Comparison of ENCODE assay signal across 13 cellular contexts in genomic region chr2:191620144-191620543, GRCh38. TPM values are rescaled to one million over a fixed set of nuclear protein-coding genes. Genes with fewer than 3 reads are reported as not detected.
DNase-seq lines count a peak whose midpoint lies in the region; ATAC-seq and TF ChIP-seq lines count a peak whose summit lies in the region.
"Had no signal": no experiment of that assay in that cellular context is flagged by ENCODE, and none has a peak within 500 bp of the region (broad histone marks: within the 10 kb centered on the region; RNA-seq: fewer than 3 reads in every experiment).

No MANE protein-coding gene starts in this region.

- intact Hi-C loops in activated CD4-positive, alpha-beta T cell treated with anti-CD3 and anti-CD28 coated beads for 36 hours (cut with DNase I, micrococcal nuclease) = no loop called here
- intact Hi-C loops in A673 (cut with micrococcal nuclease; ENCODE audit: unreplicated experiment) = no loop called here

- BruUV-seq in A673 (replicated peaks; lab: Mats Ljungman, UMichigan) = no TSS peak

- peaks cover 6% of the 10 kb centered on the region for H3K36me3 Mint-ChIP-seq in activated CD4-positive, alpha-beta T cell treated with anti-CD3 and anti-CD28 coated beads for 36 hours (ENCODE audit: low read depth)
- H3K36me3 Mint-ChIP-seq in activated CD4-positive, alpha-beta T cell treated with anti-CD3 and anti-CD28 coated beads, Interleukin-2, amount 10 ng/mL, durations not matched to agents 7 days and 5 days (ENCODE audit: low read depth) = peaks cover 15% of the 10 kb centered on the region
- no peaks in the 10 kb centered on the region for H3K36me3 Mint-ChIP-seq in chondrocyte (ENCODE audit: low read depth)

- POLR2A ChIA-PET in activated CD4-positive, alpha-beta T cell treated with anti-CD3 and anti-CD28 coated beads for 36 hours (lab: Charles Lee) = interaction anchor here (1.2 kb wide), 1 partner anchor 58 kb away, joined by 3 read pairs; the partner anchor contains the start of gene NABP1
- POLR2A ChIA-PET in activated CD4-positive, alpha-beta T cell treated with anti-CD3 and anti-CD28 coated beads, Interleukin-2, amount 10 ng/mL, durations not matched to agents 7 days and 5 days (lab: Charles Lee) = no interaction called here
- POLR2A ChIA-PET in A673 (lab: Charles Lee; ENCODE audit: low non-redundant PET) = no interaction called here

- no peak overlapping the region for H3K27ac ChIP-seq in A673 (ENCODE audit: low read depth, low read length, poor library complexity, severe bottlenecking)

- H3K4me3 Mint-ChIP-seq in activated CD4-positive, alpha-beta T cell treated with anti-CD3 and anti-CD28 coated beads for 36 hours = no peak overlapping the region
- H3K4me3 Mint-ChIP-seq in activated CD4-positive, alpha-beta T cell treated with anti-CD3 and anti-CD28 coated beads, Interleukin-2, amount 10 ng/mL, durations not matched to agents 7 days and 5 days = no peak overlapping the region
- no peak overlapping the region for H3K4me3 Mint-ChIP-seq in chondrocyte (ENCODE audit: unreplicated experiment)
- H3K4me3 Mint-ChIP-seq: nephron had no signal

- peaks cover 4% of the 10 kb centered on the region for H3K9me3 Mint-ChIP-seq in activated CD4-positive, alpha-beta T cell treated with anti-CD3 and anti-CD28 coated beads for 36 hours (ENCODE audit: low read depth)
- H3K9me3 Mint-ChIP-seq in activated CD4-positive, alpha-beta T cell treated with anti-CD3 and anti-CD28 coated beads, Interleukin-2, amount 10 ng/mL, durations not matched to agents 7 days and 5 days = peaks cover 10% of the 10 kb centered on the region
- no peaks in the 10 kb centered on the region for H3K9me3 Mint-ChIP-seq in chondrocyte (ENCODE audit: low read depth)
- H3K9me3 Mint-ChIP-seq: nephron had no signal

- CTCF ChIA-PET in activated CD4-positive, alpha-beta T cell treated with anti-CD3 and anti-CD28 coated beads for 36 hours (lab: Charles Lee) = interaction anchor here (0.6 to 2.2 kb wide), 6 partner anchors 11 to 71 kb away, joined by 3 to 7 read pairs (median 4); no protein-coding TSS in a partner anchor
- CTCF ChIA-PET in activated CD4-positive, alpha-beta T cell treated with anti-CD3 and anti-CD28 coated beads, Interleukin-2, amount 10 ng/mL, durations not matched to agents 7 days and 5 days (lab: Charles Lee) = interaction anchor here (1.0 to 4.0 kb wide), 5 partner anchors 9 to 56 kb away, joined by 4 to 21 read pairs (median 5); no protein-coding TSS in a partner anchor
- CTCF ChIA-PET in A673 (lab: Charles Lee) = no interaction called here

- H3K9me3 ChIP-seq in A673 (ENCODE audit: low read depth, low read length, poor library complexity, severe bottlenecking) = no peaks in the 10 kb centered on the region

- H3K4me1 Mint-ChIP-seq in activated CD4-positive, alpha-beta T cell treated with anti-CD3 and anti-CD28 coated beads for 36 hours = peaks cover 72% of the 10 kb centered on the region
- peaks cover 56% of the 10 kb centered on the region for H3K4me1 Mint-ChIP-seq in activated CD4-positive, alpha-beta T cell treated with anti-CD3 and anti-CD28 coated beads, Interleukin-2, amount 10 ng/mL, durations not matched to agents 7 days and 5 days
- peaks cover 29% of the 10 kb centered on the region for H3K4me1 Mint-ChIP-seq in chondrocyte (ENCODE audit: low read depth)
- H3K4me1 Mint-ChIP-seq: nephron had no signal

- no peaks in the 10 kb centered on the region for H3K27me3 Mint-ChIP-seq in activated CD4-positive, alpha-beta T cell treated with anti-CD3 and anti-CD28 coated beads for 36 hours
- H3K27me3 Mint-ChIP-seq in activated CD4-positive, alpha-beta T cell treated with anti-CD3 and anti-CD28 coated beads, Interleukin-2, amount 10 ng/mL, durations not matched to agents 7 days and 5 days = no peaks in the 10 kb centered on the region
- no peaks in the 10 kb centered on the region for H3K27me3 Mint-ChIP-seq in chondrocyte (ENCODE audit: low read depth)

- H3K27me3 ChIP-seq in A673 (replicated peaks; ENCODE audit: insufficient read depth, low read depth, low read length, poor library complexity) = no peaks in the 10 kb centered on the region

- no peak for TF ChIP-seq CTCF in chondrocyte (IDR thresholded peaks at IDR 0.05)
- TF ChIP-seq CTCF in A673 (conservative IDR thresholded peaks at IDR 0.05; ENCODE audit: low read depth, low read length) = no peak

- no peak overlapping the region for H3K4me3 ChIP-seq in A673 (ENCODE audit: low read depth, low read length, poor library complexity, severe bottlenecking)

- peak overlapping the region; percentile 68 for H3K27ac Mint-ChIP-seq in activated CD4-positive, alpha-beta T cell treated with anti-CD3 and anti-CD28 coated beads for 36 hours
- no peak overlapping the region for H3K27ac Mint-ChIP-seq in activated CD4-positive, alpha-beta T cell treated with anti-CD3 and anti-CD28 coated beads, Interleukin-2, amount 10 ng/mL, durations not matched to agents 7 days and 5 days
- H3K27ac Mint-ChIP-seq in chondrocyte (ENCODE audit: unreplicated experiment) = peak overlapping the region; percentile 50
- H3K27ac Mint-ChIP-seq: nephron had no signal

- no peaks in the 10 kb centered on the region for H3K36me3 ChIP-seq in A673 (ENCODE audit: insufficient read depth, low read length, poor library complexity, severe bottlenecking)

- no peak for DNase-seq in activated CD4-positive, alpha-beta T cell treated with anti-CD3 and anti-CD28 coated beads for 36 hours
- no peak for DNase-seq in activated CD4-positive, alpha-beta T cell treated with anti-CD3 and anti-CD28 coated beads, Interleukin-2, amount 10 ng/mL, durations not matched to agents 7 days and 5 days
- DNase-seq in chondrocyte (ENCODE audit: low spot score) (no peak), renal cortical epithelial cell (ENCODE audit: low read depth) (peak; percentile 98), NCI-H1417 treated with DMSO at 0.1 percent for 48 hours (lab: John Stamatoyannopoulos, UW) (no peak), A673 (ENCODE audit: low spot score) (no peak)
- DNase-seq: activated CD8-positive, alpha-beta memory T cell treated with anti-CD3 and anti-CD28 coated beads for 24 hours; anterior cingulate cortex; NCI-H1105 treated with DMSO at 0.1 percent for 48 hours; NCI-H748 treated with DMSO at 0.1 percent for 48 hours had no signal

- no peak for ATAC-seq in activated CD4-positive, alpha-beta T cell treated with anti-CD3 and anti-CD28 coated beads for 36 hours
- ATAC-seq in HG02852 (IDR thresholded peaks at IDR 0.05; ENCODE audit: unreplicated experiment) = peak; percentile 21
- ATAC-seq in HG02970 (IDR thresholded peaks at IDR 0.05; ENCODE audit: low FRiP score, unreplicated experiment) = no peak

- peaks cover 5% of the 10 kb centered on the region for H3K4me1 ChIP-seq in A673 (ENCODE audit: insufficient read depth, low read length, poor library complexity, severe bottlenecking)

RNA-seq across cellular contexts. Expression of gene NABP1, which starts 57.8 kb away (rescaled TPM):
- 10 to 100 TPM; 52.4 to 53.9 TPM for total RNA-seq in activated CD4-positive, alpha-beta T cell treated with anti-CD3 and anti-CD28 coated beads for 36 hours
- 10 to 100 TPM; 47.1 to 48.0 TPM for total RNA-seq in activated CD4-positive, alpha-beta T cell treated with anti-CD3 and anti-CD28 coated beads, Interleukin-2, amount 10 ng/mL, durations not matched to agents 7 days and 5 days
- 16.1 to 18.5 TPM (median 17.5 TPM) in 3 replicates for total RNA-seq in chondrocyte
- total RNA-seq in renal cortical epithelial cell = 123 and 179 TPM in 2 replicates
- 33.2 and 38.4 TPM in 2 replicates for total RNA-seq in A673 (2021)
